ENCODE assay signal across 2 cellular contexts in the genomic region with DNA sequence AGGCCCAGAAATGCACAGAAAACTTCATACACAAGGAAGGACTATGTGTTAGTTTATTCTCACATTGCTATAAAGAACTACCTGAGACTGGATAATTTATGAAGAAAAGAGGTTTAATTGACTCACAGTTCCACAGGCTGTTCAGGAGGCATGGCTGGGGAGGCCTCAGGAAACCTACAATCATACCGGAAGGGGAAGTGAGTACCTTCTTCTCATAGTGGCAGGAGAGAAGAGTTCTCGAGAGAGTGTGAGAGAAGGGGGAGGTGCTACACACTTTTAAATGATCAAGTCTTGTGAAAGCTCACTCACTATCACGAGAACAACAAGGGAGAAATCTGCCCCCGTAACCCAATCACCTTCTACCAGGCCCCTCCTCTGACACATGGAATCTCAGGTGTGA.
TF ChIP-seq lines count a peak whose summit lies in the region.

No MANE protein-coding gene starts in this region.

TF ChIP-seq in K562, 482 proteins besides CTCF, POLR2A, EP300 and RAD21:
- TF ChIP-seq GABPA (tag; conservative IDR thresholded peaks at IDR 0.05; ENCODE audit: low read depth) = peak; percentile 65
- TF ChIP-seq SPI1 (IDR thresholded peaks at IDR 0.05; ENCODE audit: borderline replicate concordance, low read depth, low read length) = peak; percentile 48; the same call in 1 of the 2 replicates
- peak; percentile 91 for TF ChIP-seq ZNF766 (CRISPR knock-in tag; conservative IDR thresholded peaks at IDR 0.05)
- TF ChIP-seq CHD2 (IDR thresholded peaks at IDR 0.05; ENCODE audit: low read depth, low read length) = peak; percentile 28; the same call in 1 of the 2 replicates
- no peak for TF ChIP-seq ARID1B (IDR thresholded peaks at IDR 0.05)

TF ChIP-seq in HEK293T, 16 proteins besides CTCF, POLR2A, EP300 and RAD21:
- no peak for TF ChIP-seq BHLHE40 (IDR thresholded peaks at IDR 0.05; ENCODE audit: borderline replicate concordance)
- no peak for TF ChIP-seq FOXK2 (IDR thresholded peaks at IDR 0.05)
